Comparison of ENCODE assay signal across 19 cellular contexts in genomic region chr6:157959451-157960227, GRCh38.
"Had no signal": no experiment of that assay in that cellular context is flagged by ENCODE, and none has a peak within 500 bp of the region (broad histone marks: within the 10 kb centered on the region; RNA-seq: fewer than 3 reads in every experiment).

No MANE protein-coding gene starts in this region.

- H3K27me3 Mint-ChIP-seq: naive thymus-derived CD8-positive, alpha-beta T cell had no signal

- H3K4me3 ChIP-seq: dorsolateral prefrontal cortex, gastroesophageal sphincter, sigmoid colon, stomach, thoracic aorta, transverse colon had no signal

- ATAC-seq: esophagus mucosa; gastroesophageal sphincter; left lobe of liver; naive thymus-derived CD8-positive, alpha-beta T cell had no signal

- H3K36me3 ChIP-seq: gastroesophageal sphincter, neutrophil, sigmoid colon, stomach, thoracic aorta, transverse colon had no signal

- DNase-seq: cortex of kidney; dorsolateral prefrontal cortex; effector CD8-positive, alpha-beta T cell; glutamatergic neuron; mammary epithelial cell; naive thymus-derived CD8-positive, alpha-beta T cell; posterior cingulate gyrus; sigmoid colon; small intestine; stimulated activated CD4-positive, alpha-beta T cell treated with anti-CD3 and anti-CD28 coated beads, Interleukin-12 subunit alpha, Interleukin-12 subunit beta, amount 100 ng/mL, for 4 hours; stimulated activated naive CD4-positive, alpha-beta T cell; stomach; substantia nigra; transverse colon had no signal

- H3K27ac ChIP-seq: dorsolateral prefrontal cortex, gastroesophageal sphincter, neutrophil, sigmoid colon, stomach, thoracic aorta, transverse colon had no signal

- H3K27me3 ChIP-seq: dorsolateral prefrontal cortex, gastroesophageal sphincter, neutrophil, sigmoid colon, stomach, transverse colon had no signal

- H3K4me3 Mint-ChIP-seq: naive thymus-derived CD8-positive, alpha-beta T cell had no signal
